In genomic region chr5:147483961-147484707, GRCh38 we compare ENCODE assay signal across 11 cellular contexts. TPM values are rescaled to one million over a fixed set of nuclear protein-coding genes. Genes with fewer than 3 reads are reported as not detected.
DNase-seq lines count a peak whose midpoint lies in the region; ATAC-seq, FAIRE-seq and TF ChIP-seq lines count a peak whose summit lies in the region.
"Had no signal": no experiment of that assay in that cellular context is flagged by ENCODE, and none has a peak within 500 bp of the region (broad histone marks: within the 10 kb centered on the region; RNA-seq: fewer than 3 reads in every experiment).

No MANE protein-coding gene starts in this region.

- CTCF ChIA-PET in WTC11 (lab: Charles Lee) = interaction anchor here (1.6 to 3.3 kb wide), 3 partner anchors 11 to 94 kb away, joined by 3 to 13 read pairs (median 9); no protein-coding TSS in a partner anchor

- DNase-seq in NCI-H2107 treated with DMSO at 0.1 percent for 48 hours (lab: John Stamatoyannopoulos, UW; ENCODE audit: unreplicated experiment) = peak; percentile 53
- DNase-seq in NCI-H2107 (lab: John Stamatoyannopoulos, UW) = no peak
- DNase-seq in WTC11 (ENCODE audit: low spot score) = no peak
- peak; percentile 24 for DNase-seq in thoracic aorta (ENCODE audit: low spot score)
- no peak for DNase-seq in NCI-H526 (lab: John Stamatoyannopoulos, UW)
- no peak for DNase-seq in H7

- no peak for TF ChIP-seq CTCF in WTC11 (IDR thresholded peaks at IDR 0.05)
- TF ChIP-seq CTCF in thoracic aorta (IDR thresholded peaks at IDR 0.05) = no peak

- H3K4me1 Mint-ChIP-seq in WTC11 = peaks cover 72% of the 10 kb centered on the region

- ATAC-seq in WTC11 = no peak
- peak; percentile 42 for ATAC-seq in thoracic aorta (ENCODE audit: insufficient number of reproducible peaks, low FRiP score, low read depth)
- ATAC-seq in HG02970 (IDR thresholded peaks at IDR 0.05; ENCODE audit: low FRiP score, unreplicated experiment) = no peak
- ATAC-seq: Panc1 had no signal

- H3K27me3 ChIP-seq in thoracic aorta (replicated peaks; ENCODE audit: insufficient read depth) (no peaks in the 10 kb centered on the region), H7 (ENCODE audit: control insufficient read depth, insufficient read depth, low read length) (no peaks in the 10 kb centered on the region)

- H3K27ac ChIP-seq in thoracic aorta = peak overlapping the region; percentile 85 to 92

- H3K27me3 Mint-ChIP-seq in WTC11 (ENCODE audit: low read depth) = no peaks in the 10 kb centered on the region

- H3K36me3 ChIP-seq in thoracic aorta = no peaks in the 10 kb centered on the region
- no peaks in the 10 kb centered on the region for H3K36me3 ChIP-seq in H7 (replicated peaks; ENCODE audit: control insufficient read depth, insufficient read depth, low read length)

- peak overlapping the region; percentile 91 for H3K27ac Mint-ChIP-seq in WTC11

- H3K4me3 Mint-ChIP-seq in WTC11 = no peak overlapping the region
- H3K4me3 Mint-ChIP-seq: neural crest cell had no signal

- H3K36me3 Mint-ChIP-seq in WTC11 = peaks cover 5% of the 10 kb centered on the region; the same call in 1 of the 2 replicates

- H3K9me3 ChIP-seq in thoracic aorta = no peaks in the 10 kb centered on the region

- peaks cover 50 to 54% of the 10 kb centered on the region in 2 donors for H3K4me1 ChIP-seq in thoracic aorta (ENCODE audit: control insufficient read depth in 1 of 2, low read depth in 2 of 2)

- H3K4me3 ChIP-seq in thoracic aorta (peak overlapping the region; percentile 54), H7 (ENCODE audit: insufficient read depth, low read depth, low read length) (no peak overlapping the region)

- FAIRE-seq in islet of Langerhans (lab: Jason Lieb, UNC) = peak; percentile 93
- FAIRE-seq: A204.1 had no signal

- H3K9me3 Mint-ChIP-seq in WTC11 = peaks cover 4% of the 10 kb centered on the region

- POLR2A ChIA-PET in WTC11 (lab: Charles Lee) = no interaction called here

TF ChIP-seq in WTC11, 78 proteins besides CTCF, POLR2A, EP300 and RAD21 (continues in another document):
- TF ChIP-seq MYBL2 (CRISPR knock-in tag; IDR thresholded peaks at IDR 0.05) (no peak), NFE2L1 (CRISPR knock-in tag; IDR thresholded peaks at IDR 0.05) (no peak), SOX15 (CRISPR knock-in tag; IDR thresholded peaks at IDR 0.05) (no peak), ETV6 (CRISPR knock-in tag; IDR thresholded peaks at IDR 0.05) (no peak), NR1H2 (CRISPR knock-in tag; IDR thresholded peaks at IDR 0.05) (no peak), AFF4 (CRISPR knock-in tag; IDR thresholded peaks at IDR 0.05; ENCODE audit: borderline replicate concordance) (no peak), ZMAT4 (CRISPR knock-in tag; IDR thresholded peaks at IDR 0.05) (no peak), ZNF317 (CRISPR knock-in tag; IDR thresholded peaks at IDR 0.05; ENCODE audit: borderline replicate concordance, low read depth) (no peak), TEAD4 (CRISPR knock-in tag; IDR thresholded peaks at IDR 0.05) (no peak), ZNF671 (CRISPR knock-in tag; IDR thresholded peaks at IDR 0.05) (no peak), ELF4 (CRISPR knock-in tag; IDR thresholded peaks at IDR 0.05; ENCODE audit: low read depth) (no peak), FOXP4 (CRISPR knock-in tag; IDR thresholded peaks at IDR 0.05) (no peak), GABPB1 (CRISPR knock-in tag; IDR thresholded peaks at IDR 0.05) (no peak)
- TF ChIP-seq, protein P1, sequence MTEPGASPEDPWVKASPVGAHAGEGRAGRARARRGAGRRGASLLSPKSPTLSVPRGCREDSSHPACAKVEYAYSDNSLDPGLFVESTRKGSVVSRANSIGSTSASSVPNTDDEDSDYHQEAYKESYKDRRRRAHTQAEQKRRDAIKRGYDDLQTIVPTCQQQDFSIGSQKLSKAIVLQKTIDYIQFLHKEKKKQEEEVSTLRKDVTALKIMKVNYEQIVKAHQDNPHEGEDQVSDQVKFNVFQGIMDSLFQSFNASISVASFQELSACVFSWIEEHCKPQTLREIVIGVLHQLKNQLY (CRISPR knock-in tag; IDR thresholded peaks at IDR 0.05) = no peak
- TF ChIP-seq, protein P2, sequence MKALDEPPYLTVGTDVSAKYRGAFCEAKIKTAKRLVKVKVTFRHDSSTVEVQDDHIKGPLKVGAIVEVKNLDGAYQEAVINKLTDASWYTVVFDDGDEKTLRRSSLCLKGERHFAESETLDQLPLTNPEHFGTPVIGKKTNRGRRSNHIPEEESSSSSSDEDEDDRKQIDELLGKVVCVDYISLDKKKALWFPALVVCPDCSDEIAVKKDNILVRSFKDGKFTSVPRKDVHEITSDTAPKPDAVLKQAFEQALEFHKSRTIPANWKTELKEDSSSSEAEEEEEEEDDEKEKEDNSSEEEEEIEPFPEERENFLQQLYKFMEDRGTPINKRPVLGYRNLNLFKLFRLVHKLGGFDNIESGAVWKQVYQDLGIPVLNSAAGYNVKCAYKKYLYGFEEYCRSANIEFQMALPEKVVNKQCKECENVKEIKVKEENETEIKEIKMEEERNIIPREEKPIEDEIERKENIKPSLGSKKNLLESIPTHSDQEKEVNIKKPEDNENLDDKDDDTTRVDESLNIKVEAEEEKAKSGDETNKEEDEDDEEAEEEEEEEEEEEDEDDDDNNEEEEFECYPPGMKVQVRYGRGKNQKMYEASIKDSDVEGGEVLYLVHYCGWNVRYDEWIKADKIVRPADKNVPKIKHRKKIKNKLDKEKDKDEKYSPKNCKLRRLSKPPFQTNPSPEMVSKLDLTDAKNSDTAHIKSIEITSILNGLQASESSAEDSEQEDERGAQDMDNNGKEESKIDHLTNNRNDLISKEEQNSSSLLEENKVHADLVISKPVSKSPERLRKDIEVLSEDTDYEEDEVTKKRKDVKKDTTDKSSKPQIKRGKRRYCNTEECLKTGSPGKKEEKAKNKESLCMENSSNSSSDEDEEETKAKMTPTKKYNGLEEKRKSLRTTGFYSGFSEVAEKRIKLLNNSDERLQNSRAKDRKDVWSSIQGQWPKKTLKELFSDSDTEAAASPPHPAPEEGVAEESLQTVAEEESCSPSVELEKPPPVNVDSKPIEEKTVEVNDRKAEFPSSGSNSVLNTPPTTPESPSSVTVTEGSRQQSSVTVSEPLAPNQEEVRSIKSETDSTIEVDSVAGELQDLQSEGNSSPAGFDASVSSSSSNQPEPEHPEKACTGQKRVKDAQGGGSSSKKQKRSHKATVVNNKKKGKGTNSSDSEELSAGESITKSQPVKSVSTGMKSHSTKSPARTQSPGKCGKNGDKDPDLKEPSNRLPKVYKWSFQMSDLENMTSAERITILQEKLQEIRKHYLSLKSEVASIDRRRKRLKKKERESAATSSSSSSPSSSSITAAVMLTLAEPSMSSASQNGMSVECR (CRISPR knock-in tag; IDR thresholded peaks at IDR 0.05; ENCODE audit: borderline replicate concordance) = no peak

RNA-seq across cellular contexts. Expression of gene DPYSL3, which starts 25.7 kb away (rescaled TPM):
- 329 to 358 TPM (median 338 TPM) in 3 replicates for total RNA-seq in WTC11 (2021)
- total RNA-seq in thoracic aorta = 100 to 1,000 TPM; 161 to 255 TPM
- 184 and 312 TPM in 2 replicates for total RNA-seq in H7 (2014; rRNA removed; shearing (Covaris generic))

Comparison
In these comparisons a context has a peak if more than half of its experiments do, and no peak if none do; other contexts are left out.
1. DNase-seq: peak in NCI-H2107 treated with DMSO at 0.1 percent for 48 hours (single experiment) and thoracic aorta (single experiment); none in NCI-H2107 (single experiment), WTC11 (single experiment), NCI-H526 (0 of 2) and H7 (single experiment).